Comparison of ENCODE assay signal across 22 cellular contexts in the genomic region with DNA sequence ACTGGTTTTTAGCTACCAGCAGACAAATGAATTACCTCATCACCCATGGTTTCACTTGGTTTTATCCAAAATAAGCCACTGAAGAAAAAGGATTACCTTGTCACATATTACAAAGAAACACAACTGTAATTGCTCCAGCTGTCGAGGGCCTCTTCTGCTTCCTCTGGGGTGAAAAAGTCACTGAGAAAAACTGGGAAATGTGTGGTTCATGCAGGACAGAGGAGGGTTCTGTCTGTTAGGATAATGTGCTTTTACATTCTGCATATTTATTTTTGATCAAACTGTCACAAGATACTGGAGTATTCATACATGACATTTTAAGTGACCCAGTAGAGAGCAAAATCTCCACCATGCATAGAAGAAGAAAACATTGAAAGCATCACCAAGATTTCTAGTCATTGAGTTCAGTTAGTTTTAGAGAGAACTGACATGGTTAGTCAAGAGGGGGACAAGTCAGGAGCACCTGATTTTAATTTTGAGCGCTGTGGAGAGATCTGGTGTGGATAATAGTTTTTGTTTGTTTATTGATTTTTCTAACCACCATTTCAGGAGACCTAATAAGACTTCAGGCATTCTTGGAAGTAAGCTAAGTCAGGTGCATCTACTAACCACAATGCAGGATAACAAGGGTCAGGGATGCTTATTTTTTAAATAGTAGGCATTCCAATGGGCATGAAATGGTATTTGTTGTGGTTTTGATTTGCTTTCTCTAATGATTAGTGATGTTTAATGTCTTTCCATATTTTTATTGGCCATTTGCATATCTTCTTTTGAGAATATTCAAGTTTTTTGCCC.
DNase-seq lines count a peak whose midpoint lies in the region; ATAC-seq and TF ChIP-seq lines count a peak whose summit lies in the region.
"Had no signal": no experiment of that assay in that cellular context is flagged by ENCODE, and none has a peak within 500 bp of the region (broad histone marks: within the 10 kb centered on the region; RNA-seq: fewer than 3 reads in every experiment).

No MANE protein-coding gene starts in this region.

- H3K27me3 Mint-ChIP-seq in stimulated activated memory B cell treated with anti-CD40 and anti-IgM and Interleukin-4, amounts not matched to agents 10 μg/mL and 1 μg/mL and 100 μg/mL, for 72 hours = peaks cover 3% of the 10 kb centered on the region

- no peaks in the 10 kb centered on the region for H3K9me3 Mint-ChIP-seq in stimulated activated memory B cell treated with anti-CD40 and anti-IgM and Interleukin-4, amounts not matched to agents 10 μg/mL and 1 μg/mL and 100 μg/mL, for 72 hours
- H3K9me3 Mint-ChIP-seq: H9 had no signal

- intact Hi-C loops in thyroid gland (cut with DNase I) = no loop called here

- H3K4me3 ChIP-seq in adipocyte (ENCODE audit: low read length) (no peak overlapping the region), thyroid gland (replicated peaks in 1 of 3) (no peak overlapping the region), BE2C (ENCODE audit: low read depth, low read length) (no peak overlapping the region)
- H3K4me3 ChIP-seq: A549, GM23248, Peyer's patch had no signal

- H3K27me3 ChIP-seq in adipocyte (replicated peaks; ENCODE audit: control insufficient read depth, insufficient read depth, low read length) = no peaks in the 10 kb centered on the region
- no peaks in the 10 kb centered on the region for H3K27me3 ChIP-seq in thyroid gland
- H3K27me3 ChIP-seq in BE2C = no peaks in the 10 kb centered on the region
- H3K27me3 ChIP-seq: Peyer's patch had no signal

- no peaks in the 10 kb centered on the region for H3K36me3 Mint-ChIP-seq in stimulated activated memory B cell treated with anti-CD40 and anti-IgM and Interleukin-4, amounts not matched to agents 10 μg/mL and 1 μg/mL and 100 μg/mL, for 72 hours
- H3K36me3 Mint-ChIP-seq: CD14-positive monocyte had no signal

- H3K4me1 ChIP-seq in adipocyte (ENCODE audit: control insufficient read depth, insufficient read depth, low read length) = peaks cover 40% of the 10 kb centered on the region
- peaks cover 42 to 83% of the 10 kb centered on the region in 2 donors for H3K4me1 ChIP-seq in thyroid gland
- no peaks in the 10 kb centered on the region for H3K4me1 ChIP-seq in BE2C
- H3K4me1 ChIP-seq: Peyer's patch had no signal

- 17 to 20% methylated on average over 2 of the region's 2 CpGs for WGBS in thyroid gland, 2 donors

- H3K9me3 ChIP-seq in adipocyte (ENCODE audit: control insufficient read depth, low read length) (no peaks in the 10 kb centered on the region), thyroid gland (no peaks in the 10 kb centered on the region), BE2C (no peaks in the 10 kb centered on the region)
- H3K9me3 ChIP-seq: A549, Peyer's patch had no signal

- peak overlapping the region in 2 of 3 donors; percentile 59 to 93 for H3K27ac ChIP-seq in thyroid gland
- H3K27ac ChIP-seq: A549, GM23248, Peyer's patch had no signal

- no peaks in the 10 kb centered on the region for H3K4me1 Mint-ChIP-seq in stimulated activated memory B cell treated with anti-CD40 and anti-IgM and Interleukin-4, amounts not matched to agents 10 μg/mL and 1 μg/mL and 100 μg/mL, for 72 hours
- H3K4me1 Mint-ChIP-seq: CD14-positive monocyte had no signal

- H3K36me3 ChIP-seq in adipocyte (ENCODE audit: control insufficient read depth, insufficient read depth, low read length, severe bottlenecking) (peaks cover 19% of the 10 kb centered on the region), thyroid gland (no peaks in the 10 kb centered on the region), BE2C (no peaks in the 10 kb centered on the region)
- H3K36me3 ChIP-seq: Peyer's patch had no signal

- DNase-seq in LHCN-M2 (ENCODE audit: low read depth) (peak; percentile 41), adipocyte (ENCODE audit: low read depth) (peak; percentile 18), myocyte (ENCODE audit: low read depth) (peak; percentile 40), thyroid gland (no peak), AG08395 (ENCODE audit: low spot score) (no peak), BE2C (no peak)
- DNase-seq: GM23248, H9, IMR-90, KG1, NCI-H1048, NCI-H1417, NCI-H1694, NCI-H2029 treated with DMSO at 0.1 percent for 48 hours, NCI-H2227 treated with DMSO at 0.1 percent for 48 hours, NCI-H526 treated with DMSO at 0.1 percent for 48 hours, Peyer's patch, SHP77 treated with DMSO at 0.1 percent for 48 hours had no signal

- H3K4me3 Mint-ChIP-seq in stimulated activated memory B cell treated with anti-CD40 and anti-IgM and Interleukin-4, amounts not matched to agents 10 μg/mL and 1 μg/mL and 100 μg/mL, for 72 hours = no peak overlapping the region
- H3K4me3 Mint-ChIP-seq: CD14-positive monocyte, H9 had no signal

- no peak for TF ChIP-seq CTCF in thyroid gland (IDR thresholded peaks at IDR 0.05)
- no peak for TF ChIP-seq CTCF in BE2C (IDR thresholded peaks at IDR 0.05; ENCODE audit: low read depth, low read length)

- ATAC-seq in HG03354 (IDR thresholded peaks at IDR 0.05; ENCODE audit: poor library complexity, severe bottlenecking, unreplicated experiment) = no peak
- no peak for ATAC-seq in stimulated activated memory B cell treated with anti-CD40 and anti-IgM and Interleukin-4, amounts not matched to agents 10 μg/mL and 1 μg/mL and 100 μg/mL, for 72 hours
- ATAC-seq: A549 had no signal

- no peak for TF ChIP-seq POLR2A in thyroid gland (IDR thresholded peaks at IDR 0.05)

- H3K27ac Mint-ChIP-seq in stimulated activated memory B cell treated with anti-CD40 and anti-IgM and Interleukin-4, amounts not matched to agents 10 μg/mL and 1 μg/mL and 100 μg/mL, for 72 hours = no peak overlapping the region
- H3K27ac Mint-ChIP-seq: CD14-positive monocyte, H9 had no signal

- H3K9ac ChIP-seq in adipocyte (ENCODE audit: low read length) = no peak overlapping the region
- H3K9ac ChIP-seq: GM23248 had no signal

Comparison
In these comparisons a context has a peak if more than half of its experiments do, and no peak if none do; other contexts are left out.
1. DNase-seq: peak in LHCN-M2 (single experiment), adipocyte (single experiment) and myocyte (single experiment); none in thyroid gland (0 of 2), AG08395 (single experiment) and BE2C (single experiment).